In the genomic region with DNA sequence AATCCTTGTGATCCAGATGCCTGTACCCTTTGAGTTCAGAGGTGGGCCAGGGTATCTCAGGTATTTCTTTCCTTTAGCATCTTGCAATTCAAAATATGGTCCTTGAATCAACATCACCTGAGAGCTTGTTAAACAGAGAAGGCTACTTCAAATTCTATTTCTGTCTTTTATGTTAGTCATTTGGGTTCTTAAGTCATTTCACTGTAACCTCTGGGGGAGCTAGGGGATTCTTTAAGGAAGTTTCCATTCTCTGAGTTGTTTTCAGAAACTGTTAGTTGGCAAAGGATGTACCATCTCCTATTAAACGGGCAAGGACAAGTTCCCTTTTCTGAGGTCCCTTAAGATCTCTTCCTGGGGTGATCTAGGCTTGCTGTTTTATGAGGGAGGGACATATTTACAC, we compare ENCODE assay signal across 10 cellular contexts. TPM values are rescaled to one million over a fixed set of nuclear protein-coding genes. Genes with fewer than 3 reads are reported as not detected.
DNase-seq lines count a peak whose midpoint lies in the region; ATAC-seq lines count a peak whose summit lies in the region.
"Had no signal": no experiment of that assay in that cellular context is flagged by ENCODE, and none has a peak within 500 bp of the region (broad histone marks: within the 10 kb centered on the region; RNA-seq: fewer than 3 reads in every experiment).

No MANE protein-coding gene starts in this region.

- DNase-seq in activated CD4-positive, CD25-positive, alpha-beta regulatory T cell (lab: John Stamatoyannopoulos, UW), result no peak
- DNase-seq in activated naive CD8-positive, alpha-beta T cell treated with anti-CD3 and anti-CD28 coated beads, Interleukin-2, amount 10 ng/mL, durations not matched to agents 7 days and 5 days, result no peak
- peak in 1 of 2 donors; percentile 46 for DNase-seq in stimulated activated effector memory CD8-positive, alpha-beta T cell treated with anti-CD3 and anti-CD28 coated beads, Interleukin-12 subunit alpha, Interleukin-12 subunit beta, amount 100 ng/mL, for 72 hours (ENCODE audit: low spot score in 2 of 2)
- DNase-seq: activated CD8-positive, alpha-beta memory T cell treated with anti-CD3 and anti-CD28 coated beads for 24 hours; NCI-H1436 had no signal

- peaks cover 53% of the 10 kb centered on the region for H3K4me1 Mint-ChIP-seq in activated naive CD8-positive, alpha-beta T cell treated with anti-CD3 and anti-CD28 coated beads, Interleukin-2, amount 10 ng/mL, durations not matched to agents 7 days and 5 days
- peaks cover 49% of the 10 kb centered on the region for H3K4me1 Mint-ChIP-seq in stimulated activated effector memory CD8-positive, alpha-beta T cell treated with anti-CD3 and anti-CD28 coated beads, Interleukin-12 subunit alpha, Interleukin-12 subunit beta, amount 100 ng/mL, for 72 hours

- POLR2A ChIA-PET in activated naive CD8-positive, alpha-beta T cell treated with anti-CD3 and anti-CD28 coated beads, Interleukin-2, amount 10 ng/mL, durations not matched to agents 7 days and 5 days (lab: Charles Lee), result interaction anchor here (0.6 kb wide), 1 partner anchor 223 kb away, joined by 4 read pairs; no protein-coding TSS in a partner anchor

- peak overlapping the region; percentile 57 for H3K27ac Mint-ChIP-seq in activated naive CD8-positive, alpha-beta T cell treated with anti-CD3 and anti-CD28 coated beads, Interleukin-2, amount 10 ng/mL, durations not matched to agents 7 days and 5 days
- peak overlapping the region; percentile 98 for H3K27ac Mint-ChIP-seq in stimulated activated effector memory CD8-positive, alpha-beta T cell treated with anti-CD3 and anti-CD28 coated beads, Interleukin-12 subunit alpha, Interleukin-12 subunit beta, amount 100 ng/mL, for 72 hours

- peaks cover 48% of the 10 kb centered on the region for H3K36me3 Mint-ChIP-seq in activated naive CD8-positive, alpha-beta T cell treated with anti-CD3 and anti-CD28 coated beads, Interleukin-2, amount 10 ng/mL, durations not matched to agents 7 days and 5 days
- H3K36me3 Mint-ChIP-seq in stimulated activated effector memory CD8-positive, alpha-beta T cell treated with anti-CD3 and anti-CD28 coated beads, Interleukin-12 subunit alpha, Interleukin-12 subunit beta, amount 100 ng/mL, for 72 hours, result peaks cover 98% of the 10 kb centered on the region

- no peaks in the 10 kb centered on the region for H3K9me3 Mint-ChIP-seq in activated naive CD8-positive, alpha-beta T cell treated with anti-CD3 and anti-CD28 coated beads, Interleukin-2, amount 10 ng/mL, durations not matched to agents 7 days and 5 days
- no peaks in the 10 kb centered on the region for H3K9me3 Mint-ChIP-seq in stimulated activated effector memory CD8-positive, alpha-beta T cell treated with anti-CD3 and anti-CD28 coated beads, Interleukin-12 subunit alpha, Interleukin-12 subunit beta, amount 100 ng/mL, for 72 hours

- peak overlapping the region; percentile 30 for H3K4me3 Mint-ChIP-seq in activated naive CD8-positive, alpha-beta T cell treated with anti-CD3 and anti-CD28 coated beads, Interleukin-2, amount 10 ng/mL, durations not matched to agents 7 days and 5 days
- peak overlapping the region; percentile 90 for H3K4me3 Mint-ChIP-seq in stimulated activated effector memory CD8-positive, alpha-beta T cell treated with anti-CD3 and anti-CD28 coated beads, Interleukin-12 subunit alpha, Interleukin-12 subunit beta, amount 100 ng/mL, for 72 hours

- H3K27me3 Mint-ChIP-seq in activated naive CD8-positive, alpha-beta T cell treated with anti-CD3 and anti-CD28 coated beads, Interleukin-2, amount 10 ng/mL, durations not matched to agents 7 days and 5 days, result no peaks in the 10 kb centered on the region

- ATAC-seq in activated CD4-positive, CD25-positive, alpha-beta regulatory T cell treated with anti-CD3 and anti-CD28 coated beads, Interleukin-2, amount 50 U/mL, for 24 hours, result peak; percentile 8 to 13
- ATAC-seq in HG03108 (IDR thresholded peaks at IDR 0.05; ENCODE audit: unreplicated experiment) (peak; percentile 36), HG03457 (IDR thresholded peaks at IDR 0.05; ENCODE audit: unreplicated experiment) (no peak), GM18858 (IDR thresholded peaks at IDR 0.05; ENCODE audit: unreplicated experiment) (no peak), GM18909 (IDR thresholded peaks at IDR 0.05; ENCODE audit: poor library complexity, unreplicated experiment) (no peak)
- ATAC-seq in activated naive CD8-positive, alpha-beta T cell treated with anti-CD3 and anti-CD28 coated beads, Interleukin-2, amount 10 ng/mL, durations not matched to agents 7 days and 5 days (ENCODE audit: low read depth), result no peak
- peak; percentile 14 for ATAC-seq in stimulated activated effector memory CD8-positive, alpha-beta T cell treated with anti-CD3 and anti-CD28 coated beads, Interleukin-12 subunit alpha, Interleukin-12 subunit beta, amount 100 ng/mL, for 72 hours

RNA-seq across cellular contexts. Expression of a gene that starts 16.6 kb away (rescaled TPM):
- total RNA-seq in activated naive CD8-positive, alpha-beta T cell treated with anti-CD3 and anti-CD28 coated beads, Interleukin-2, amount 10 ng/mL, durations not matched to agents 7 days and 5 days, result 100 to 1,000 TPM; 139 to 140 TPM

RNA-seq across cellular contexts. Expression of a gene that starts 50.4 kb away (rescaled TPM):
- total RNA-seq in activated naive CD8-positive, alpha-beta T cell treated with anti-CD3 and anti-CD28 coated beads, Interleukin-2, amount 10 ng/mL, durations not matched to agents 7 days and 5 days, result 10 to 100 TPM; 45.2 to 46.1 TPM

Comparison
In these comparisons a context has a peak if more than half of its experiments do, and no peak if none do; other contexts are left out.
1. ATAC-seq: peak in activated CD4-positive, CD25-positive, alpha-beta regulatory T cell treated with anti-CD3 and anti-CD28 coated beads, Interleukin-2, amount 50 U/mL, for 24 hours (2 of 2), HG03108 (single experiment) and stimulated activated effector memory CD8-positive, alpha-beta T cell treated with anti-CD3 and anti-CD28 coated beads, Interleukin-12 subunit alpha, Interleukin-12 subunit beta, amount 100 ng/mL, for 72 hours (single experiment); none in activated naive CD8-positive, alpha-beta T cell treated with anti-CD3 and anti-CD28 coated beads, Interleukin-2, amount 10 ng/mL, durations not matched to agents 7 days and 5 days (single experiment), HG03457 (single experiment), GM18858 (single experiment) and GM18909 (single experiment).